11 cellular contexts compared by ENCODE assay signal in genomic region chr1:67166196-67166595, GRCh38. TPM values are rescaled to one million over a fixed set of nuclear protein-coding genes. Genes with fewer than 3 reads are reported as not detected.
DNase-seq lines count a peak whose midpoint lies in the region; ATAC-seq and TF ChIP-seq lines count a peak whose summit lies in the region.
"Had no signal": no experiment of that assay in that cellular context is flagged by ENCODE, and none has a peak within 500 bp of the region (broad histone marks: within the 10 kb centered on the region; RNA-seq: fewer than 3 reads in every experiment).

IL23R (plus strand) TSS chr1:67166454; CDS start chr1:67168121, 1,667 bp downstream.

- H3K4me3 ChIP-seq in Peyer's patch = no peak within 1 kb of the TSS
- H3K4me3 ChIP-seq: sigmoid colon, SJSA1 had no signal

- ATAC-seq in GM21786 (IDR thresholded peaks at IDR 0.05; ENCODE audit: unreplicated experiment) (peak; percentile 83), HG03571 (IDR thresholded peaks at IDR 0.05; ENCODE audit: unreplicated experiment) (peak; percentile 80)

- H3K27me3 ChIP-seq in Peyer's patch = no peaks in the 10 kb centered on the region
- H3K27me3 ChIP-seq: sigmoid colon had no signal

- no peaks in the 10 kb centered on the region for H3K36me3 ChIP-seq in Peyer's patch
- H3K36me3 ChIP-seq: sigmoid colon, SJSA1 had no signal

- no peak for TF ChIP-seq CTCF in Peyer's patch (IDR thresholded peaks at IDR 0.05)

- DNase-seq in activated effector memory CD4-positive, alpha-beta T cell treated with anti-CD3 and anti-CD28 coated beads, Interleukin-2, amount 50 U/mL, for 16 hours = peak; percentile 70
- no peak for DNase-seq in activated effector memory CD4-positive, alpha-beta T cell treated with Interleukin-2 at 50 U/mL for 16 hours
- DNase-seq in stimulated activated CD4-positive, alpha-beta T cell treated with anti-CD3 and anti-CD28 coated beads, Interleukin-4, amount 100 ng/mL, for 24 hours = peak; percentile 67
- no peak for DNase-seq in DMS79 treated with DMSO at 0.1 percent for 48 hours (lab: John Stamatoyannopoulos, UW)
- no peak for DNase-seq in Peyer's patch
- DNase-seq in posterior vena cava (ENCODE audit: low spot score) = no peak
- DNase-seq: sigmoid colon had no signal

- H3K27ac ChIP-seq in Peyer's patch = no peak within 1 kb of the TSS
- H3K27ac ChIP-seq: sigmoid colon, SJSA1 had no signal

- H3K9me3 ChIP-seq in Peyer's patch = no peaks in the 10 kb centered on the region
- H3K9me3 ChIP-seq: sigmoid colon, SJSA1 had no signal

- TF ChIP-seq POLR2A in Peyer's patch (IDR thresholded peaks at IDR 0.05) = no peak

- H3K4me1 ChIP-seq in Peyer's patch = no peaks in the 10 kb centered on the region
- H3K4me1 ChIP-seq: sigmoid colon, SJSA1 had no signal

- intact Hi-C loops in posterior vena cava (cut with DNase I) = no loop called here

RNA-seq across cellular contexts. Expression of gene IL23R, which starts in this region (rescaled TPM):
- total RNA-seq in Peyer's patch (1 to 10 TPM in 1 of 4 donors, not detected in 3; 1.6 TPM), posterior vena cava (not detected)
- total RNA-seq: B cell, sigmoid colon, SJSA1 had no signal

Comparison
In these comparisons a context has a peak if more than half of its experiments do, and no peak if none do; other contexts are left out.
1. DNase-seq: peak in activated effector memory CD4-positive, alpha-beta T cell treated with anti-CD3 and anti-CD28 coated beads, Interleukin-2, amount 50 U/mL, for 16 hours (single experiment) and stimulated activated CD4-positive, alpha-beta T cell treated with anti-CD3 and anti-CD28 coated beads, Interleukin-4, amount 100 ng/mL, for 24 hours (single experiment); none in activated effector memory CD4-positive, alpha-beta T cell treated with Interleukin-2 at 50 U/mL for 16 hours (single experiment), DMS79 treated with DMSO at 0.1 percent for 48 hours (single experiment), Peyer's patch (0 of 3) and posterior vena cava (single experiment).